In the genomic region with DNA sequence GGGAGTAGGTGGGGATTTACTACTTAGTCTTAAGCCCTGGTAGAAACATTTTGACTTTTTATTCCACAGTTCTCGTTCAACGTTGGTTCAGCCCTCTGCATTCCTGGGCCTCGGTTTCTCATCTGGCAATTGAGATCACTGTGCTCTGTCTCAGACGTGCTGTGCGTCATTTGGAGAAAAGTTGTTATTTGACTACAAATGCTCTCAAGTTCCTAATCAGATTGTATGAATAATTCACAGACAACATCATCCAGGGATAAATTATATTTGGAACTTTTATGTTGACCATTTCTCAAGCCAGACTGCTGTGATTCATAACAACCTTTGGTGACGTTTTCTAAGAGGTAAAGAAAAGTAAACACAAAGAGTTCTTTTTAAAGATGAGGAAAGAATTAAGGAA, we compare ENCODE assay signal across 18 cellular contexts.
A peak's percentile ranks its signal among the peaks of the same experiment; 100 is the strongest.
DNase-seq lines count a peak whose midpoint lies in the region; ATAC-seq and TF ChIP-seq lines count a peak whose summit lies in the region.
"Had no signal": no experiment of that assay in that cellular context is flagged by ENCODE, and none has a peak within 500 bp of the region (broad histone marks: within the 10 kb centered on the region; RNA-seq: fewer than 3 reads in every experiment).

No MANE protein-coding gene starts in this region.

- H3K27ac ChIP-seq in brain microvascular endothelial cell = peak overlapping the region; percentile 79
- peak overlapping the region; percentile 94 to 99 for H3K27ac ChIP-seq in thoracic aorta
- H3K27ac ChIP-seq: suprapubic skin had no signal

- H3K36me3 ChIP-seq in brain microvascular endothelial cell (replicated peaks) (no peaks in the 10 kb centered on the region), thoracic aorta (no peaks in the 10 kb centered on the region)
- H3K36me3 ChIP-seq: suprapubic skin had no signal

- in situ Hi-C loops in brain microvascular endothelial cell (cut with HindIII; ENCODE audit: low pct_ligation_motif_present, low sequenced_read_pairs) = no loop called here

- H3K9me3 ChIP-seq in thoracic aorta = no peaks in the 10 kb centered on the region
- H3K9me3 ChIP-seq: suprapubic skin had no signal

- H3K27me3 Mint-ChIP-seq in T-helper 2 cell treated with Interferon-gamma antibody and Interleukin-4, amounts not matched to agents 5 μg/mL and 100 μg/mL, for 36 hours (ENCODE audit: low read depth) = no peaks in the 10 kb centered on the region

- H3K4me3 Mint-ChIP-seq in T-helper 2 cell treated with Interferon-gamma antibody and Interleukin-4, amounts not matched to agents 5 μg/mL and 100 μg/mL, for 36 hours = no peak overlapping the region
- H3K4me3 Mint-ChIP-seq: CD8-positive, alpha-beta memory T cell; dendritic cell treated with granulocyte-macrophage colony-stimulating factor and Interleukin-4, amounts not matched to agents 40 ng/mL and 50 ng/mL, for 4 days; stimulated activated effector memory CD8-positive, alpha-beta T cell treated with anti-CD3 and anti-CD28 coated beads, Interleukin-12 subunit alpha, Interleukin-12 subunit beta, amount 100 ng/mL, for 72 hours had no signal

- ATAC-seq in thoracic aorta (ENCODE audit: insufficient number of reproducible peaks, low FRiP score, low read depth) = peak; percentile 87
- ATAC-seq in GM19452 (IDR thresholded peaks at IDR 0.05; ENCODE audit: unreplicated experiment) = no peak
- ATAC-seq: activated naive CD4-positive, alpha-beta T cell treated with anti-CD3 and anti-CD28 coated beads, Interleukin-2, amount 50 U/mL, for 72 hours; stimulated activated effector memory CD8-positive, alpha-beta T cell treated with anti-CD3 and anti-CD28 coated beads, Interleukin-12 subunit alpha, Interleukin-12 subunit beta, amount 100 ng/mL, for 72 hours had no signal

- H3K4me3 ChIP-seq in brain microvascular endothelial cell (ENCODE audit: low read depth, low read length) (no peak overlapping the region), fibroblast of the aortic adventitia (ENCODE audit: low read depth, low read length) (no peak overlapping the region), thoracic aorta (peak overlapping the region; percentile 48)
- H3K4me3 ChIP-seq: suprapubic skin had no signal

- H3K36me3 Mint-ChIP-seq in T-helper 2 cell treated with Interferon-gamma antibody and Interleukin-4, amounts not matched to agents 5 μg/mL and 100 μg/mL, for 36 hours (ENCODE audit: low read depth) = no peaks in the 10 kb centered on the region
- H3K36me3 Mint-ChIP-seq: CD8-positive, alpha-beta memory T cell; stimulated activated effector memory CD8-positive, alpha-beta T cell treated with anti-CD3 and anti-CD28 coated beads, Interleukin-12 subunit alpha, Interleukin-12 subunit beta, amount 100 ng/mL, for 72 hours had no signal

- no peak overlapping the region for H3K27ac Mint-ChIP-seq in T-helper 2 cell treated with Interferon-gamma antibody and Interleukin-4, amounts not matched to agents 5 μg/mL and 100 μg/mL, for 36 hours
- H3K27ac Mint-ChIP-seq: activated naive CD4-positive, alpha-beta T cell treated with anti-CD3 and anti-CD28 coated beads, Interleukin-2, amount 50 U/mL, for 72 hours; CD8-positive, alpha-beta memory T cell; dendritic cell treated with granulocyte-macrophage colony-stimulating factor and Interleukin-4, amounts not matched to agents 40 ng/mL and 50 ng/mL, for 4 days; stimulated activated effector memory CD8-positive, alpha-beta T cell treated with anti-CD3 and anti-CD28 coated beads, Interleukin-12 subunit alpha, Interleukin-12 subunit beta, amount 100 ng/mL, for 72 hours had no signal

- H3K4me1 ChIP-seq in thoracic aorta (ENCODE audit: control insufficient read depth in 1 of 2, low read depth in 2 of 2) = peaks cover 16 to 38% of the 10 kb centered on the region in 2 donors
- H3K4me1 ChIP-seq: suprapubic skin had no signal

- no peaks in the 10 kb centered on the region for H3K9me3 Mint-ChIP-seq in T-helper 2 cell treated with Interferon-gamma antibody and Interleukin-4, amounts not matched to agents 5 μg/mL and 100 μg/mL, for 36 hours

- H3K27me3 ChIP-seq in brain microvascular endothelial cell (replicated peaks) (no peaks in the 10 kb centered on the region), thoracic aorta (replicated peaks; ENCODE audit: insufficient read depth) (no peaks in the 10 kb centered on the region)
- H3K27me3 ChIP-seq: suprapubic skin had no signal

- TF ChIP-seq CTCF in brain microvascular endothelial cell (IDR thresholded peaks at IDR 0.05; ENCODE audit: low read depth, low read length, missing control alignments) (no peak), fibroblast of the aortic adventitia (IDR thresholded peaks at IDR 0.05; ENCODE audit: insufficient read depth, low read length) (no peak), thoracic aorta (IDR thresholded peaks at IDR 0.05) (no peak)

- DNase-seq in ELR (ENCODE audit: low read depth) (peak; percentile 13), brain microvascular endothelial cell (peak; percentile 67), fibroblast of the aortic adventitia (ENCODE audit: low read depth) (peak; percentile 91), thoracic aorta (ENCODE audit: low spot score) (no peak), NCI-H128 (lab: John Stamatoyannopoulos, UW; ENCODE audit: unreplicated experiment) (no peak)
- DNase-seq in activated CD4-positive, alpha-beta T cell treated with anti-CD3 and anti-CD28 coated beads, Interleukin-2, amount 50 U/mL, for 4 hours = no peak
- DNase-seq in T-helper 2 cell treated with Interferon-gamma antibody and Interleukin-4, amounts not matched to agents 5 μg/mL and 100 μg/mL, for 36 hours (ENCODE audit: low spot score) = no peak
- DNase-seq: CD8-positive, alpha-beta memory T cell; DND-41; mammary epithelial cell; NCI-H146; NCI-H2171; NCI-H748 treated with DMSO at 0.1 percent for 48 hours had no signal

- no peaks in the 10 kb centered on the region for H3K4me1 Mint-ChIP-seq in T-helper 2 cell treated with Interferon-gamma antibody and Interleukin-4, amounts not matched to agents 5 μg/mL and 100 μg/mL, for 36 hours (ENCODE audit: low read depth)
- H3K4me1 Mint-ChIP-seq: CD8-positive, alpha-beta memory T cell; stimulated activated effector memory CD8-positive, alpha-beta T cell treated with anti-CD3 and anti-CD28 coated beads, Interleukin-12 subunit alpha, Interleukin-12 subunit beta, amount 100 ng/mL, for 72 hours had no signal

Comparison
In these comparisons a context has a peak if more than half of its experiments do, and no peak if none do; other contexts are left out.
1. DNase-seq: peak in ELR (single experiment), brain microvascular endothelial cell (single experiment) and fibroblast of the aortic adventitia (single experiment); none in thoracic aorta (single experiment), NCI-H128 (single experiment), activated CD4-positive, alpha-beta T cell treated with anti-CD3 and anti-CD28 coated beads, Interleukin-2, amount 50 U/mL, for 4 hours (0 of 2) and T-helper 2 cell treated with Interferon-gamma antibody and Interleukin-4, amounts not matched to agents 5 μg/mL and 100 μg/mL, for 36 hours (single experiment).